ENCODE assay signal across 8 cellular contexts in genomic region chr7:100516135-100516812, GRCh38. TPM values are rescaled to one million over a fixed set of nuclear protein-coding genes. Genes with fewer than 3 reads are reported as not detected.
DNase-seq lines count a peak whose midpoint lies in the region; ATAC-seq, FAIRE-seq and TF ChIP-seq lines count a peak whose summit lies in the region.

No MANE protein-coding gene starts in this region.

- peak overlapping the region; percentile 72 for H3K4me3 Mint-ChIP-seq in T-helper 17 cell
- H3K4me3 Mint-ChIP-seq in osteocyte (ENCODE audit: unreplicated experiment) = no peak overlapping the region

- H3K36me3 Mint-ChIP-seq in T-helper 17 cell (ENCODE audit: low read depth) (no peaks in the 10 kb centered on the region), osteocyte (ENCODE audit: unreplicated experiment) (no peaks in the 10 kb centered on the region)

- no peaks in the 10 kb centered on the region for H3K9me3 ChIP-seq in T-helper 17 cell (ENCODE audit: control insufficient read depth, low read length, poor library complexity, severe bottlenecking)

- no peaks in the 10 kb centered on the region for H3K27me3 Mint-ChIP-seq in T-helper 17 cell
- H3K27me3 Mint-ChIP-seq in osteocyte (ENCODE audit: unreplicated experiment) = peaks cover under 1% of the 10 kb centered on the region

- ATAC-seq in T-helper 17 cell = peak; percentile 95
- no peak for ATAC-seq in HG03460 (IDR thresholded peaks at IDR 0.05; ENCODE audit: unreplicated experiment)

- DNase-seq in A172 (ENCODE audit: low spot score) = peak; percentile 95
- peak; percentile 35 for DNase-seq in GM19239 (ENCODE audit: insufficient read length, low spot score)
- peak in 2 of 3 donors; percentile 24 to 26 for DNase-seq in T-helper 17 cell
- DNase-seq in effector CD4-positive, alpha-beta T cell = peak; percentile 34
- DNase-seq in osteocyte (ENCODE audit: extremely low spot score, unreplicated experiment) = no peak
- no peak for DNase-seq in hypothalamus (lab: John Stamatoyannopoulos, UW)
- no peak for DNase-seq in stimulated activated CD4-positive, alpha-beta T cell treated with anti-CD3 and anti-CD28 coated beads, Interleukin-12 subunit alpha, Interleukin-12 subunit beta, amount 100 ng/mL, for 4 hours

- peak overlapping the region; percentile 87 for H3K27ac Mint-ChIP-seq in T-helper 17 cell
- H3K27ac Mint-ChIP-seq in osteocyte (ENCODE audit: unreplicated experiment) = peak overlapping the region; percentile 83

- no peaks in the 10 kb centered on the region for H3K9me3 Mint-ChIP-seq in osteocyte (ENCODE audit: unreplicated experiment)

- peak; percentile 51 for FAIRE-seq in GM19239 (lab: Jason Lieb, UNC)

- TF ChIP-seq CTCF in osteocyte (IDR thresholded peaks at IDR 0.05) = no peak

- H3K4me1 Mint-ChIP-seq in T-helper 17 cell (peaks cover 19% of the 10 kb centered on the region), osteocyte (ENCODE audit: unreplicated experiment) (peaks cover 23% of the 10 kb centered on the region)

RNA-seq across cellular contexts. Expression of gene AGFG2, which starts 22.7 kb away (rescaled TPM):
- total RNA-seq in A172 (2014; rRNA removed; shearing (Covaris generic)) = 6.8 and 8.8 TPM in 2 replicates
- total RNA-seq in T-helper 17 cell = 10 to 100 TPM; 33.1 to 45.9 TPM
- total RNA-seq in osteocyte = 10.2 and 10.8 TPM in 2 replicates

RNA-seq across cellular contexts. Expression of gene NYAP1, which starts 32.5 kb away (rescaled TPM):
- total RNA-seq in A172 (2014; rRNA removed; shearing (Covaris generic)) = 0.07 TPM in 1 of 2 replicates, not detected in the other
- total RNA-seq in T-helper 17 cell = 1 to 10 TPM; 1.3 TPM
- total RNA-seq in osteocyte = 0.89 and 0.99 TPM in 2 replicates

RNA-seq across cellular contexts. Expression of gene TSC22D4, which starts 37.3 kb away (rescaled TPM):
- total RNA-seq in A172 (2014; rRNA removed; shearing (Covaris generic)) = 26.6 and 32.6 TPM in 2 replicates
- total RNA-seq in T-helper 17 cell (100 to 1,000 TPM in 1 of 2 donors, 10 to 100 TPM in 1; 94.7 to 104 TPM), osteocyte (46.8 and 46.9 TPM in 2 replicates)

RNA-seq across cellular contexts. Expression of gene SPACDR, which starts 52.2 kb away (rescaled TPM):
- total RNA-seq in A172 (2014; rRNA removed; shearing (Covaris generic)) = 0.60 and 8.3 TPM in 2 replicates
- total RNA-seq in T-helper 17 cell = 1 to 10 TPM; 1.4 to 1.7 TPM
- total RNA-seq in osteocyte = 0.46 TPM in 1 of 2 replicates, not detected in the other

RNA-seq across cellular contexts. Expression of gene SAP25, which starts 57.4 kb away (rescaled TPM):
- total RNA-seq in A172 (2014; rRNA removed; shearing (Covaris generic)) = 0.19 and 0.55 TPM in 2 replicates
- 10 to 100 TPM; 33.1 to 43.1 TPM for total RNA-seq in T-helper 17 cell
- total RNA-seq in osteocyte = 1.5 TPM in 1 of 2 replicates, not detected in the other

Comparison
In these comparisons a context has a peak if more than half of its experiments do, and no peak if none do; other contexts are left out.
1. DNase-seq: peak in A172 (single experiment), GM19239 (single experiment), T-helper 17 cell (2 of 3) and effector CD4-positive, alpha-beta T cell (single experiment); none in osteocyte (single experiment), hypothalamus (0 of 51) and stimulated activated CD4-positive, alpha-beta T cell treated with anti-CD3 and anti-CD28 coated beads, Interleukin-12 subunit alpha, Interleukin-12 subunit beta, amount 100 ng/mL, for 4 hours (single experiment).